ENCODE assay signal across 8 cellular contexts in genomic region chr6:33276864-33277662, GRCh38. TPM values are rescaled to one million over a fixed set of nuclear protein-coding genes. Genes with fewer than 3 reads are reported as not detected.
DNase-seq lines count a peak whose midpoint lies in the region; ATAC-seq and TF ChIP-seq lines count a peak whose summit lies in the region.

B3GALT4 (plus strand) TSS chr6:33277123; CDS start chr6:33277420, 297 bp downstream.

- peak within 1 kb of the TSS; percentile 95 for H3K4me3 Mint-ChIP-seq in dendritic cell treated with granulocyte-macrophage colony-stimulating factor and Interleukin-4, amounts not matched to agents 40 ng/mL and 50 ng/mL, for 4 days

- peaks cover 33 to 75% of the 10 kb centered on the region in 2 donors for H3K4me1 ChIP-seq in left lung

- H3K27ac ChIP-seq in left lung = peak within 1 kb of the TSS; percentile 91 to 98

- H3K27ac Mint-ChIP-seq in dendritic cell treated with granulocyte-macrophage colony-stimulating factor and Interleukin-4, amounts not matched to agents 40 ng/mL and 50 ng/mL, for 4 days = peak within 1 kb of the TSS; percentile 94

- H3K9me3 ChIP-seq in left lung = no peaks in the 10 kb centered on the region

- peak; percentile 60 for ATAC-seq in HG02852 (IDR thresholded peaks at IDR 0.05; ENCODE audit: unreplicated experiment)
- peak; percentile 83 for ATAC-seq in left lung

- peaks cover 100% of the 10 kb centered on the region for H3K36me3 Mint-ChIP-seq in dendritic cell treated with granulocyte-macrophage colony-stimulating factor and Interleukin-4, amounts not matched to agents 40 ng/mL and 50 ng/mL, for 4 days (ENCODE audit: low read depth)

- peaks cover 0 to 78% of the 10 kb centered on the region in 2 donors for H3K36me3 ChIP-seq in left lung

- peak within 1 kb of the TSS; percentile 72 to 76 for H3K4me3 ChIP-seq in left lung

- peak; percentile 34 to 60 for TF ChIP-seq CTCF in left lung (IDR thresholded peaks at IDR 0.05)

- H3K27me3 Mint-ChIP-seq in dendritic cell treated with granulocyte-macrophage colony-stimulating factor and Interleukin-4, amounts not matched to agents 40 ng/mL and 50 ng/mL, for 4 days = no peaks in the 10 kb centered on the region

- no peaks in the 10 kb centered on the region for H3K9me3 Mint-ChIP-seq in dendritic cell treated with granulocyte-macrophage colony-stimulating factor and Interleukin-4, amounts not matched to agents 40 ng/mL and 50 ng/mL, for 4 days

- peaks cover 93% of the 10 kb centered on the region for H3K4me1 Mint-ChIP-seq in dendritic cell treated with granulocyte-macrophage colony-stimulating factor and Interleukin-4, amounts not matched to agents 40 ng/mL and 50 ng/mL, for 4 days (ENCODE audit: low read depth)

- intact Hi-C loops in dendritic cell treated with granulocyte-macrophage colony-stimulating factor and Interleukin-4, amounts not matched to agents 40 ng/mL and 50 ng/mL, for 4 days (cut with micrococcal nuclease) = no loop called here
- intact Hi-C loops in left lung (cut with DNase I) = no loop called here

- peak; percentile 44 for DNase-seq in NK-92 treated with Interleukin-12 subunit alpha and Interleukin-12 subunit beta, amount 100 ng/mL, for 24 hours (lab: John Stamatoyannopoulos, UW)
- DNase-seq in NK-92 (lab: John Stamatoyannopoulos, UW; ENCODE audit: unreplicated experiment) = no peak
- DNase-seq in NCI-H345 (lab: John Stamatoyannopoulos, UW) = peak; percentile 80
- peak; percentile 86 for DNase-seq in activated CD4-positive, alpha-beta T cell treated with anti-CD3 and anti-CD28 coated beads for 48 hours
- DNase-seq in left lung = peak; percentile 79 to 95
- peak; percentile 74 for DNase-seq in stimulated activated CD4-positive, alpha-beta T cell treated with anti-CD3 and anti-CD28 coated beads, Interleukin-4, amount 100 ng/mL, for 24 hours

- H3K27me3 ChIP-seq in left lung = no peaks in the 10 kb centered on the region

RNA-seq across cellular contexts. Expression of gene B3GALT4, which starts in this region (rescaled TPM):
- 10 to 100 TPM; 12.7 to 12.9 TPM for total RNA-seq in left lung
